In the genomic region with DNA sequence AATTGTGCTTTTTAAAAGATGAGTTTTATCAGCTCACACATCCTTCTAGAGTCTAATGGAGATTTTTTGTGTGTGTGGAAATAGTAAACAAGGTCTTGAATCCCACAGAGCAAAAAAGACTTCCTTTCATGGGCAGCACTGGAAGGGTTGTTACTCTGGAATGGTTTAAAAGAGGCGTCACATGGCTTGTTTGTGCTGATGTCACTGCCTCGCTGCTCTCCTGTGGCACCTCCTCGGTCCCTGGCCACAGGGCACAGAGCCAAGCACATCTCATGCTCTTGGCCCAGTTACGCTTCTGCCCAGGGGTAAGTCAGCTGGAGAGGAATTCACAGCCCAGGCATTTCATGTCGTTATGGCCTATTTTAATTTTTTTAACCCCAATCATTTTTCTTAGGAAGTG, we compare ENCODE assay signal across 10 cellular contexts. TPM values are rescaled to one million over a fixed set of nuclear protein-coding genes. Genes with fewer than 3 reads are reported as not detected.
DNase-seq lines count a peak whose midpoint lies in the region; ATAC-seq and TF ChIP-seq lines count a peak whose summit lies in the region.
"Had no signal": no experiment of that assay in that cellular context is flagged by ENCODE, and none has a peak within 500 bp of the region (broad histone marks: within the 10 kb centered on the region; RNA-seq: fewer than 3 reads in every experiment).

No MANE protein-coding gene starts in this region.

- H3K79me1 ChIP-seq in mesenchymal stem cell (replicated peaks; ENCODE audit: low read length, poor library complexity, severe bottlenecking), result peaks cover 10% of the 10 kb centered on the region

- H3K4me1 ChIP-seq in mesenchymal stem cell (ENCODE audit: control insufficient read depth, insufficient read depth, low read depth, low read length) (peaks cover 8% of the 10 kb centered on the region), vagina (peaks cover 31% of the 10 kb centered on the region)

- no peak overlapping the region for H3K4me2 ChIP-seq in mesenchymal stem cell (ENCODE audit: low read length, poor library complexity, severe bottlenecking)

- H3K9me3 ChIP-seq in mesenchymal stem cell (ENCODE audit: control insufficient read depth, low read length) (no peaks in the 10 kb centered on the region), vagina (no peaks in the 10 kb centered on the region), WERI-Rb-1 (ENCODE audit: severe bottlenecking) (no peaks in the 10 kb centered on the region)

- no peak overlapping the region for H3K23ac ChIP-seq in mesenchymal stem cell (ENCODE audit: low read length in 2 of 2)

- H3K36me3 ChIP-seq in mesenchymal stem cell (ENCODE audit: control insufficient read depth in 1 of 2, insufficient read depth in 2 of 2, low read depth in 1 of 2, low read length in 2 of 2) (peaks cover 74 to 78% of the 10 kb centered on the region in 2 experiments), vagina (peaks cover 0 to 40% of the 10 kb centered on the region in 2 donors), WERI-Rb-1 (peaks cover 31% of the 10 kb centered on the region)

- no peak overlapping the region for H3K4ac ChIP-seq in mesenchymal stem cell (ENCODE audit: low read depth in 1 of 2, low read length in 2 of 2)

- H2AK5ac ChIP-seq in mesenchymal stem cell (ENCODE audit: low read length, severe bottlenecking), result no peak overlapping the region

- no peak overlapping the region for H3K4me3 ChIP-seq in coronary artery
- H3K4me3 ChIP-seq in mesenchymal stem cell (ENCODE audit: insufficient read depth in 1 of 2, low read depth in 1 of 2, low read length in 2 of 2), result no peak overlapping the region
- no peak overlapping the region for H3K4me3 ChIP-seq in vagina
- H3K4me3 ChIP-seq in WERI-Rb-1 (ENCODE audit: low read depth, low read length), result no peak overlapping the region

- H3K27ac ChIP-seq in coronary artery (peak overlapping the region; percentile 96 to 97), mesenchymal stem cell (ENCODE audit: low read length, poor library complexity, severe bottlenecking) (no peak overlapping the region), vagina (peak overlapping the region; percentile 79), WERI-Rb-1 (no peak overlapping the region)

- intact Hi-C loops in vagina (cut with DNase I), result no loop called here

- H2BK12ac ChIP-seq in mesenchymal stem cell (ENCODE audit: low read length in 2 of 2), result no peak overlapping the region

- H3K27me3 ChIP-seq in mesenchymal stem cell (ENCODE audit: control insufficient read depth in 1 of 2, insufficient read depth in 1 of 2, low read length in 2 of 2), result no peaks in the 10 kb centered on the region
- H3K27me3 ChIP-seq in vagina, result no peaks in the 10 kb centered on the region
- H3K27me3 ChIP-seq in WERI-Rb-1 (ENCODE audit: insufficient read depth, low read depth, severe bottlenecking), result no peaks in the 10 kb centered on the region

- no peak overlapping the region for H3K18ac ChIP-seq in mesenchymal stem cell (ENCODE audit: low read depth in 1 of 2, low read length in 2 of 2)

- H3K14ac ChIP-seq in mesenchymal stem cell (ENCODE audit: low read length in 2 of 2), result no peak overlapping the region

- DNase-seq in NCI-H446 (lab: John Stamatoyannopoulos, UW) (peak; percentile 8 to 26), NCI-H446 treated with DMSO at 0.1 percent for 48 hours (lab: John Stamatoyannopoulos, UW) (no peak), coronary artery (ENCODE audit: low spot score) (peak; percentile 92), mesenchymal stem cell (peak; percentile 18), vagina (ENCODE audit: extremely low spot score in 2 of 2) (no peak), WERI-Rb-1 (no peak)
- DNase-seq in activated CD8-positive, alpha-beta memory T cell treated with anti-CD3 and anti-CD28 coated beads for 24 hours, result no peak
- DNase-seq: activated CD4-positive, alpha-beta memory T cell treated with anti-CD3 and anti-CD28 coated beads, Interleukin-2, amount 10 ng/mL, durations not matched to agents 7 days and 5 days; NCI-H1436 treated with DMSO at 0.1 percent for 48 hours had no signal

- no peak overlapping the region for H2BK5ac ChIP-seq in mesenchymal stem cell (ENCODE audit: low read depth, low read length, poor library complexity, severe bottlenecking)

- H2BK15ac ChIP-seq in mesenchymal stem cell (ENCODE audit: low read depth, poor library complexity, severe bottlenecking), result no peak overlapping the region

- no peak overlapping the region for H4K91ac ChIP-seq in mesenchymal stem cell (ENCODE audit: low read length)

- no peak overlapping the region for H2AFZ ChIP-seq in mesenchymal stem cell (ENCODE audit: low read depth, low read length)

- no peak overlapping the region for H4K8ac ChIP-seq in mesenchymal stem cell (ENCODE audit: low read length)

- H3K9ac ChIP-seq in mesenchymal stem cell (ENCODE audit: low read length), result peak overlapping the region; percentile 70

- ATAC-seq in HG03432 (IDR thresholded peaks at IDR 0.05; ENCODE audit: unreplicated experiment), result no peak

- WGBS in mesenchymal stem cell, result 97% methylated on average over 4 of the region's 5 CpGs

- no peak overlapping the region for H2BK120ac ChIP-seq in mesenchymal stem cell (ENCODE audit: low read depth, low read length)

- TF ChIP-seq CTCF in coronary artery (IDR thresholded peaks at IDR 0.05) (no peak), vagina (IDR thresholded peaks at IDR 0.05) (no peak), WERI-Rb-1 (IDR thresholded peaks at IDR 0.05; ENCODE audit: low read depth, low read length) (no peak)

- no peak for TF ChIP-seq POLR2A in vagina (IDR thresholded peaks at IDR 0.05)

RNA-seq across cellular contexts. Expression of gene PGPEP1L, which starts 53.2 kb away (rescaled TPM):
- not detected for polyA plus RNA-seq in mesenchymal stem cell (2013, experiment 1 of 2)
- not detected for polyA plus RNA-seq in mesenchymal stem cell (2013, experiment 2 of 2)
- total RNA-seq in vagina, result not detected
- total RNA-seq: activated CD4-positive, alpha-beta memory T cell treated with anti-CD3 and anti-CD28 coated beads, Interleukin-2, amount 10 ng/mL, durations not matched to agents 7 days and 5 days had no signal

Comparison
In these comparisons a context has a peak if more than half of its experiments do, and no peak if none do; other contexts are left out.
1. DNase-seq: peak in NCI-H446 (2 of 2), coronary artery (single experiment) and mesenchymal stem cell (single experiment); none in NCI-H446 treated with DMSO at 0.1 percent for 48 hours (single experiment), vagina (0 of 2), activated CD8-positive, alpha-beta memory T cell treated with anti-CD3 and anti-CD28 coated beads for 24 hours (single experiment) and WERI-Rb-1 (single experiment).
2. H3K27ac ChIP-seq: peak in coronary artery (2 of 2) and vagina (single experiment); none in mesenchymal stem cell (single experiment) and WERI-Rb-1 (single experiment).